14 cellular contexts compared by ENCODE assay signal in genomic region chr1:54347261-54347954, GRCh38.
"Had no signal": no experiment of that assay in that cellular context is flagged by ENCODE, and none has a peak within 500 bp of the region (broad histone marks: within the 10 kb centered on the region; RNA-seq: fewer than 3 reads in every experiment).

No MANE protein-coding gene starts in this region.

- H3K9me3 Mint-ChIP-seq: activated CD4-positive, alpha-beta memory T cell treated with anti-CD3 and anti-CD28 coated beads, Interleukin-2, amount 10 ng/mL, durations not matched to agents 7 days and 5 days; activated naive CD4-positive, alpha-beta T cell treated with anti-CD3 and anti-CD28 coated beads, Interleukin-2, amount 10 ng/mL, durations not matched to agents 7 days and 5 days; stimulated activated effector memory CD8-positive, alpha-beta T cell treated with anti-CD3 and anti-CD28 coated beads, Interleukin-12 subunit alpha, Interleukin-12 subunit beta, amount 100 ng/mL, for 72 hours had no signal

- H3K27me3 Mint-ChIP-seq: activated CD4-positive, alpha-beta memory T cell treated with anti-CD3 and anti-CD28 coated beads, Interleukin-2, amount 10 ng/mL, durations not matched to agents 7 days and 5 days; activated naive CD4-positive, alpha-beta T cell treated with anti-CD3 and anti-CD28 coated beads, Interleukin-2, amount 10 ng/mL, durations not matched to agents 7 days and 5 days had no signal

- H3K27me3 ChIP-seq: adrenal gland, brain microvascular endothelial cell, dorsolateral prefrontal cortex, neutrophil, right atrium auricular region, SJCRH30, tibial nerve had no signal

- H3K27ac Mint-ChIP-seq: activated CD4-positive, alpha-beta memory T cell treated with anti-CD3 and anti-CD28 coated beads, Interleukin-2, amount 10 ng/mL, durations not matched to agents 7 days and 5 days; stimulated activated effector memory CD8-positive, alpha-beta T cell treated with anti-CD3 and anti-CD28 coated beads, Interleukin-12 subunit alpha, Interleukin-12 subunit beta, amount 100 ng/mL, for 72 hours had no signal

- FAIRE-seq: endometrium had no signal

- ATAC-seq: stimulated activated effector memory CD8-positive, alpha-beta T cell treated with anti-CD3 and anti-CD28 coated beads, Interleukin-12 subunit alpha, Interleukin-12 subunit beta, amount 100 ng/mL, for 72 hours had no signal

- H3K4me3 Mint-ChIP-seq: activated CD4-positive, alpha-beta memory T cell treated with anti-CD3 and anti-CD28 coated beads, Interleukin-2, amount 10 ng/mL, durations not matched to agents 7 days and 5 days; activated naive CD4-positive, alpha-beta T cell treated with anti-CD3 and anti-CD28 coated beads, Interleukin-2, amount 10 ng/mL, durations not matched to agents 7 days and 5 days; stimulated activated effector memory CD8-positive, alpha-beta T cell treated with anti-CD3 and anti-CD28 coated beads, Interleukin-12 subunit alpha, Interleukin-12 subunit beta, amount 100 ng/mL, for 72 hours had no signal

- H3K36me3 Mint-ChIP-seq: stimulated activated effector memory CD8-positive, alpha-beta T cell treated with anti-CD3 and anti-CD28 coated beads, Interleukin-12 subunit alpha, Interleukin-12 subunit beta, amount 100 ng/mL, for 72 hours had no signal

- DNase-seq: activated CD4-positive, alpha-beta memory T cell treated with anti-CD3 and anti-CD28 coated beads, Interleukin-2, amount 10 ng/mL, durations not matched to agents 7 days and 5 days; activated CD4-positive, alpha-beta T cell treated with anti-CD3 and anti-CD28 coated beads for 1 hour; activated CD8-positive, alpha-beta memory T cell treated with anti-CD3 and anti-CD28 coated beads, Interleukin-2, amount 50 U/mL, for 48 hours; activated naive CD4-positive, alpha-beta T cell treated with anti-CD3 and anti-CD28 coated beads, Interleukin-2, amount 10 ng/mL, durations not matched to agents 7 days and 5 days; adrenal gland; brain microvascular endothelial cell; dorsolateral prefrontal cortex; mammary epithelial cell; SJCRH30 had no signal

- H3K36me3 ChIP-seq: brain microvascular endothelial cell, neutrophil, right atrium auricular region, SJCRH30, tibial nerve had no signal

- H3K27ac ChIP-seq: adrenal gland, brain microvascular endothelial cell, dorsolateral prefrontal cortex, neutrophil, right atrium auricular region, SJCRH30, tibial nerve had no signal

- H3K4me3 ChIP-seq: adrenal gland, dorsolateral prefrontal cortex, right atrium auricular region, SJCRH30, tibial nerve had no signal

- H3K9me3 ChIP-seq: adrenal gland, neutrophil, right atrium auricular region, SJCRH30, tibial nerve had no signal
